In the genomic region with DNA sequence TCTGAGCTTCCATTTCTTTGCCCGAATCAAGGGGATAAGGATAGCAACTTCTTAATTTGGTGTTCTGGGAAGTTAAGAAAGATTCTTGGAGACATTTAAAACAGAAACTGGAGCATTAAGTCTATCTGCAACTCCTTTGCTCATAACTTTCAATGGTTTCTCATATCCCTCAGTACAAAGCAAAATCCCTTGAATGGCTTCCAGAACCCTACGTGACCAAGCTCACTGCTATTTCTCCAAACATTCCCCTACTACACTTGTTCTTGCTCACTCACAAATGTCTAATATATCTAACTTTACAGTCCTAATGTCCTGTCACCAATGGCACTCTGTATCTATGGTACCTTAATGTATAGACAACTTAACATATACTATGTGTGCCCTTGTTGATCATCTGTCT, we compare ENCODE assay signal across 22 cellular contexts.
DNase-seq lines count a peak whose midpoint lies in the region; ATAC-seq, FAIRE-seq and TF ChIP-seq lines count a peak whose summit lies in the region.
"Had no signal": no experiment of that assay in that cellular context is flagged by ENCODE, and none has a peak within 500 bp of the region (broad histone marks: within the 10 kb centered on the region; RNA-seq: fewer than 3 reads in every experiment).

No MANE protein-coding gene starts in this region.

- FAIRE-seq in HTR-8/SVneo (lab: Jason Lieb, UNC) = no peak
- FAIRE-seq: A204.1, GM18507 had no signal

- H4K8ac ChIP-seq in mesendoderm (ENCODE audit: low read depth, low read length) = peak overlapping the region; percentile 28

- H3K36me3 Mint-ChIP-seq in GM23338 (ENCODE audit: low read depth) = no peaks in the 10 kb centered on the region

- no peaks in the 10 kb centered on the region for H3K79me1 ChIP-seq in mesendoderm (ENCODE audit: low read length)

- H3K4me3 Mint-ChIP-seq in GM23338 = no peak overlapping the region

- H3K4me1 Mint-ChIP-seq in GM23338 = peaks cover 3% of the 10 kb centered on the region

- no peak overlapping the region for H2AK5ac ChIP-seq in mesendoderm (ENCODE audit: low read length)

- H4K5ac ChIP-seq in mesendoderm (ENCODE audit: low read length) = no peak overlapping the region

- H2BK15ac ChIP-seq in mesendoderm (replicated peaks; ENCODE audit: low read depth) = no peak overlapping the region

- no peak overlapping the region for H3K23ac ChIP-seq in mesendoderm (ENCODE audit: low read length)

- H3K27me3 ChIP-seq in GM23338 (ENCODE audit: insufficient read depth) (no peaks in the 10 kb centered on the region), mesendoderm (ENCODE audit: insufficient read depth, low read length, poor library complexity) (no peaks in the 10 kb centered on the region)

- H3K4me2 ChIP-seq in GM23338 (no peak overlapping the region), mesendoderm (ENCODE audit: low read length) (no peak overlapping the region)

- H3K4me1 ChIP-seq in GM23338 (ENCODE audit: insufficient read depth) = peaks cover 4% of the 10 kb centered on the region; the same call in 1 of the 2 replicates
- H3K4me1 ChIP-seq in mesendoderm (ENCODE audit: control insufficient read depth, low read depth, low read length) = no peaks in the 10 kb centered on the region

- peak; percentile 11 for DNase-seq in AG08396 (ENCODE audit: low spot score)
- no peak for DNase-seq in GM23338 (ENCODE audit: low spot score)
- DNase-seq in fibroblast of mammary gland (ENCODE audit: low read depth) = peak; percentile 20
- no peak for DNase-seq in mesendoderm
- no peak for DNase-seq in left ventricle myocardium superior
- no peak for DNase-seq in activated naive CD4-positive, alpha-beta T cell treated with Interleukin-2 at 50 U/mL for 16 hours
- DNase-seq in HTR-8/SVneo (ENCODE audit: insufficient read length, low spot score) = no peak
- DNase-seq: Calu3, DMS153, DND-41, NCI-H1048, NCI-H1417 treated with DMSO at 0.1 percent for 48 hours, NCI-H1694 treated with DMSO at 0.1 percent for 48 hours, NCI-H2081, NCI-H2227 treated with DMSO at 0.1 percent for 48 hours, NCI-H69, SHP77 had no signal

- H3K9ac ChIP-seq in mesendoderm (ENCODE audit: low read length) = no peak overlapping the region

- intact Hi-C loops in left ventricle myocardium superior (cut with micrococcal nuclease) = no loop called here

- H3K27ac ChIP-seq in GM23338 (ENCODE audit: low read depth) = no peak overlapping the region
- H3K27ac ChIP-seq in mesendoderm (ENCODE audit: low read depth, low read length) = no peak overlapping the region
- H3K27ac ChIP-seq: RWPE1 had no signal

- no peaks in the 10 kb centered on the region; the same call in 2 of the 3 replicates for H3K9me3 Mint-ChIP-seq in GM23338

- H3K27ac Mint-ChIP-seq in GM23338 = no peak overlapping the region

- no peak overlapping the region for H3K4ac ChIP-seq in mesendoderm (ENCODE audit: low read depth, low read length)

- H3K27me3 Mint-ChIP-seq in GM23338 (ENCODE audit: insufficient read depth, low read depth, poor library complexity) = peaks cover 4% of the 10 kb centered on the region

- H3K79me2 ChIP-seq in GM23338 (replicated peaks; ENCODE audit: insufficient read depth) (no peaks in the 10 kb centered on the region), mesendoderm (ENCODE audit: control insufficient read depth, insufficient read depth, low read length) (no peaks in the 10 kb centered on the region)

- no CpG with 5 or more reads among the region's 2 CpGs for WGBS in mesendoderm (ENCODE audit: extremely low coverage, insufficient coverage, low lambda C conversion rate)

- H2BK5ac ChIP-seq in mesendoderm (ENCODE audit: low read length) = no peak overlapping the region

- H3K36me3 ChIP-seq in GM23338 (ENCODE audit: insufficient read depth) (no peaks in the 10 kb centered on the region), mesendoderm (ENCODE audit: control insufficient read depth, insufficient read depth, low read length) (no peaks in the 10 kb centered on the region)

- H3K9me2 ChIP-seq in GM23338 (ENCODE audit: insufficient read depth) = no peaks in the 10 kb centered on the region

- H2AFZ ChIP-seq in GM23338 = peak overlapping the region; percentile 70; the same call in 1 of the 2 replicates

- TF ChIP-seq CTCF in GM23338 (conservative IDR thresholded peaks at IDR 0.05; ENCODE audit: low read depth in 2 of 2) = no peak
- no peak for TF ChIP-seq CTCF in fibroblast of mammary gland (conservative IDR thresholded peaks at IDR 0.05; ENCODE audit: control insufficient read depth, insufficient read depth, low read depth, low read length)

- ATAC-seq in GM23338 (no peak), left ventricle myocardium superior (no peak)
- ATAC-seq: HCT116, Panc1 had no signal

- no peaks in the 10 kb centered on the region for H3F3A ChIP-seq in GM23338 (replicated peaks; ENCODE audit: low read depth)

- no peak overlapping the region for H2BK120ac ChIP-seq in mesendoderm (ENCODE audit: low read depth, low read length)

- H3K4me3 ChIP-seq in GM23338 = no peak overlapping the region
- H3K4me3 ChIP-seq in fibroblast of mammary gland (ENCODE audit: control insufficient read depth, low read depth, low read length) = no peak overlapping the region
- no peak overlapping the region for H3K4me3 ChIP-seq in mesendoderm (ENCODE audit: low read length)

- no peak overlapping the region for H3K56ac ChIP-seq in mesendoderm (ENCODE audit: low read length)

- H4K20me1 ChIP-seq in GM23338 (replicated peaks; ENCODE audit: insufficient read depth) = no peaks in the 10 kb centered on the region

- H3K18ac ChIP-seq in mesendoderm (ENCODE audit: low read length) = no peak overlapping the region

TF ChIP-seq in GM23338, 12 proteins besides CTCF, POLR2A, EP300 and RAD21 (continues in another document):
- TF ChIP-seq ZNF331 (CRISPR knock-in tag; IDR thresholded peaks at IDR 0.05; ENCODE audit: low read depth) (no peak), STAT1 (IDR thresholded peaks at IDR 0.05; ENCODE audit: unreplicated experiment) (no peak), EZH2 (IDR thresholded peaks at IDR 0.05; ENCODE audit: low read depth, unreplicated experiment) (no peak), POLR2AphosphoS5 (IDR thresholded peaks at IDR 0.05; ENCODE audit: low read depth) (no peak), REST (IDR thresholded peaks at IDR 0.05; ENCODE audit: unreplicated experiment) (no peak), JUNB (IDR thresholded peaks at IDR 0.05; ENCODE audit: unreplicated experiment) (no peak), NANOG (IDR thresholded peaks at IDR 0.05; ENCODE audit: borderline replicate concordance) (no peak)

Comparison
In these comparisons a context has a peak if more than half of its experiments do, and no peak if none do; other contexts are left out.
1. DNase-seq: peak in AG08396 (single experiment) and fibroblast of mammary gland (single experiment); none in GM23338 (single experiment), mesendoderm (single experiment), left ventricle myocardium superior (single experiment), activated naive CD4-positive, alpha-beta T cell treated with Interleukin-2 at 50 U/mL for 16 hours (single experiment) and HTR-8/SVneo (single experiment).